Comparison of ENCODE assay signal across 1 cellular context in the genomic region with DNA sequence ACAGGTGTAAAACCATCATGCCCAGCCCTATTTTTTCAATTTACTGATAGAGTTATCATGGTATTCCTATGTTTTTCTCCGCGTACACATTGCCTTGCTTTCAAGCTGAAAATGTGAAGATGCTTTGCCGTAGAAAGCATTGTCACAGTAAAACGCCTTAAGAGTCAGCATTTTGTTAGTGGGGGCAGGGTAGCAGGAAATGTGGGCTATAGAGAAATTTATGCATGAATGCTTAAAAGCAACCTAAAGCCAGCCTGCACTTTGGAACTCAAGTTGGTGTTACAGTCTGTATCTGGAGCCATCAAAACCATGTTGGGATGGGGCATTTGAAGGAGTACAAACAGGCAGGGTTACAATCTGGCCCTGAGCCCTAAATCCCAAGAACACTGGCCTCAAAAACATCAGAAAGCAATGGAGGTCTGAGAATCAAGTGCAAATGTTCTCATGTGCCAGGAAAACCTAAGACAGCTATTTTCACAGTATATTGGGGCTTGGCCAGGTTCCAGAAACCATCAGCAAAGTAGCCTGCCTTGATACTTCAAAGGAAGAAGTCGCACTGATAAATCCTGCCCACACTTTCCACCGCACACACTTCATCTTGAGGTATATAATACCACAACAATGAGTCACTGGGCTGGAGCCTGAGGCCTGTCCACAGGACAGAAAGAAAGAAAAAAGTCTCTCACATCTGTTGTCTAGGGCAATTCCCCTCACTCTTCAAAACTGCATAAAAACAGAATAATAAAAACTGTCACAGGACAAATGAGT.
TF ChIP-seq lines count a peak whose summit lies in the region.

No MANE protein-coding gene starts in this region.

TF ChIP-seq in GM23338, 12 proteins besides CTCF, POLR2A, EP300 and RAD21 (continued from another document):
- TF ChIP-seq, protein P1, sequence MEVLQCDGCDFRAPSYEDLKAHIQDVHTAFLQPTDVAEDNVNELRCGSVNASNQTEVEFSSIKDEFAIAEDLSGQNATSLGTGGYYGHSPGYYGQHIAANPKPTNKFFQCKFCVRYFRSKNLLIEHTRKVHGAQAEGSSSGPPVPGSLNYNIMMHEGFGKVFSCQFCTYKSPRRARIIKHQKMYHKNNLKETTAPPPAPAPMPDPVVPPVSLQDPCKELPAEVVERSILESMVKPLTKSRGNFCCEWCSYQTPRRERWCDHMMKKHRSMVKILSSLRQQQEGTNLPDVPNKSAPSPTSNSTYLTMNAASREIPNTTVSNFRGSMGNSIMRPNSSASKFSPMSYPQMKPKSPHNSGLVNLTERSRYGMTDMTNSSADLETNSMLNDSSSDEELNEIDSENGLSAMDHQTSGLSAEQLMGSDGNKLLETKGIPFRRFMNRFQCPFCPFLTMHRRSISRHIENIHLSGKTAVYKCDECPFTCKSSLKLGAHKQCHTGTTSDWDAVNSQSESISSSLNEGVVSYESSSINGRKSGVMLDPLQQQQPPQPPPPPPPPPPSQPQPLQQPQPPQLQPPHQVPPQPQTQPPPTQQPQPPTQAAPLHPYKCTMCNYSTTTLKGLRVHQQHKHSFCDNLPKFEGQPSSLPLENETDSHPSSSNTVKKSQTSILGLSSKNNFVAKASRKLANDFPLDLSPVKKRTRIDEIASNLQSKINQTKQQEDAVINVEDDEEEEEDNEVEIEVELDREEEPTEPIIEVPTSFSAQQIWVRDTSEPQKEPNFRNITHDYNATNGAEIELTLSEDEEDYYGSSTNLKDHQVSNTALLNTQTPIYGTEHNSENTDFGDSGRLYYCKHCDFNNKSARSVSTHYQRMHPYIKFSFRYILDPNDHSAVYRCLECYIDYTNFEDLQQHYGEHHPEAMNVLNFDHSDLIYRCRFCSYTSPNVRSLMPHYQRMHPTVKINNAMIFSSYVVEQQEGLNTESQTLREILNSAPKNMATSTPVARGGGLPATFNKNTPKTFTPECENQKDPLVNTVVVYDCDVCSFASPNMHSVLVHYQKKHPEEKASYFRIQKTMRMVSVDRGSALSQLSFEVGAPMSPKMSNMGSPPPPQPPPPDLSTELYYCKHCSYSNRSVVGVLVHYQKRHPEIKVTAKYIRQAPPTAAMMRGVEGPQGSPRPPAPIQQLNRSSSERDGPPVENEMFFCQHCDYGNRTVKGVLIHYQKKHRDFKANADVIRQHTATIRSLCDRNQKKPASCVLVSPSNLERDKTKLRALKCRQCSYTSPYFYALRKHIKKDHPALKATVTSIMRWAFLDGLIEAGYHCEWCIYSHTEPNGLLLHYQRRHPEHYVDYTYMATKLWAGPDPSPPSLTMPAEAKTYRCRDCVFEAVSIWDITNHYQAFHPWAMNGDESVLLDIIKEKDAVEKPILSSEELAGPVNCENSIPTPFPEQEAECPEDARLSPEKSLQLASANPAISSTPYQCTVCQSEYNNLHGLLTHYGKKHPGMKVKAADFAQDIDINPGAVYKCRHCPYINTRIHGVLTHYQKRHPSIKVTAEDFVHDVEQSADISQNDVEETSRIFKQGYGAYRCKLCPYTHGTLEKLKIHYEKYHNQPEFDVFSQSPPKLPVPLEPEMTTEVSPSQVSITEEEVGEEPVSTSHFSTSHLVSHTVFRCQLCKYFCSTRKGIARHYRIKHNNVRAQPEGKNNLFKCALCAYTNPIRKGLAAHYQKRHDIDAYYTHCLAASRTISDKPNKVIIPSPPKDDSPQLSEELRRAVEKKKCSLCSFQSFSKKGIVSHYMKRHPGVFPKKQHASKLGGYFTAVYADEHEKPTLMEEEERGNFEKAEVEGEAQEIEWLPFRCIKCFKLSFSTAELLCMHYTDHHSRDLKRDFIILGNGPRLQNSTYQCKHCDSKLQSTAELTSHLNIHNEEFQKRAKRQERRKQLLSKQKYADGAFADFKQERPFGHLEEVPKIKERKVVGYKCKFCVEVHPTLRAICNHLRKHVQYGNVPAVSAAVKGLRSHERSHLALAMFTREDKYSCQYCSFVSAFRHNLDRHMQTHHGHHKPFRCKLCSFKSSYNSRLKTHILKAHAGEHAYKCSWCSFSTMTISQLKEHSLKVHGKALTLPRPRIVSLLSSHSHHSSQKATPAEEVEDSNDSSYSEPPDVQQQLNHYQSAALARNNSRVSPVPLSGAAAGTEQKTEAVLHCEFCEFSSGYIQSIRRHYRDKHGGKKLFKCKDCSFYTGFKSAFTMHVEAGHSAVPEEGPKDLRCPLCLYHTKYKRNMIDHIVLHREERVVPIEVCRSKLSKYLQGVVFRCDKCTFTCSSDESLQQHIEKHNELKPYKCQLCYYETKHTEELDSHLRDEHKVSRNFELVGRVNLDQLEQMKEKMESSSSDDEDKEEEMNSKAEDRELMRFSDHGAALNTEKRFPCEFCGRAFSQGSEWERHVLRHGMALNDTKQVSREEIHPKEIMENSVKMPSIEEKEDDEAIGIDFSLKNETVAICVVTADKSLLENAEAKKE (CRISPR knock-in tag; IDR thresholded peaks at IDR 0.05), result no peak
- TF ChIP-seq STAT1 (IDR thresholded peaks at IDR 0.05; ENCODE audit: unreplicated experiment), result no peak
- no peak for TF ChIP-seq EZH2 (IDR thresholded peaks at IDR 0.05; ENCODE audit: low read depth, unreplicated experiment)
- TF ChIP-seq ZNF331 (CRISPR knock-in tag; IDR thresholded peaks at IDR 0.05; ENCODE audit: low read depth), result no peak
- TF ChIP-seq, protein P2, sequence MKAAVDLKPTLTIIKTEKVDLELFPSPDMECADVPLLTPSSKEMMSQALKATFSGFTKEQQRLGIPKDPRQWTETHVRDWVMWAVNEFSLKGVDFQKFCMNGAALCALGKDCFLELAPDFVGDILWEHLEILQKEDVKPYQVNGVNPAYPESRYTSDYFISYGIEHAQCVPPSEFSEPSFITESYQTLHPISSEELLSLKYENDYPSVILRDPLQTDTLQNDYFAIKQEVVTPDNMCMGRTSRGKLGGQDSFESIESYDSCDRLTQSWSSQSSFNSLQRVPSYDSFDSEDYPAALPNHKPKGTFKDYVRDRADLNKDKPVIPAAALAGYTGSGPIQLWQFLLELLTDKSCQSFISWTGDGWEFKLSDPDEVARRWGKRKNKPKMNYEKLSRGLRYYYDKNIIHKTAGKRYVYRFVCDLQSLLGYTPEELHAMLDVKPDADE (IDR thresholded peaks at IDR 0.05), result no peak
- no peak for TF ChIP-seq REST (IDR thresholded peaks at IDR 0.05; ENCODE audit: unreplicated experiment)
TF ChIP-seq in GM23338: peak in this region for 0.
